ENCODE assay signal across 24 cellular contexts in genomic region chr16:65023802-65024201, GRCh38.
"Had no signal": no experiment of that assay in that cellular context is flagged by ENCODE, and none has a peak within 500 bp of the region (broad histone marks: within the 10 kb centered on the region; RNA-seq: fewer than 3 reads in every experiment).

No MANE protein-coding gene starts in this region.

- H3K27me3 ChIP-seq: cardiac muscle cell, colonic mucosa, dorsolateral prefrontal cortex, esophagus muscularis mucosa, foreskin keratinocyte, heart left ventricle, right atrium auricular region, testis, transverse colon had no signal

- H3K9ac ChIP-seq: parathyroid adenoma had no signal

- ATAC-seq: activated naive CD4-positive, alpha-beta T cell treated with anti-CD3 and anti-CD28 coated beads, Interleukin-2, amount 50 U/mL, for 72 hours; activated T-cell treated with anti-CD3 and anti-CD28 coated beads, Interleukin-2, amount 50 U/mL, for 72 hours; foreskin keratinocyte; heart left ventricle; stimulated activated naive CD8-positive, alpha-beta T cell treated with anti-CD3 and anti-CD28 coated beads, Interleukin-15, Interleukin-2, amounts not matched to agents 100 U/mL and 50 U/mL, for 24 hours had no signal

- H3K9me3 ChIP-seq: colonic mucosa, esophagus muscularis mucosa, heart left ventricle, left ventricle myocardium inferior, right atrium auricular region, testis, transverse colon had no signal

- H3K4me1 ChIP-seq: colonic mucosa, esophagus muscularis mucosa, foreskin keratinocyte, left ventricle myocardium inferior, parathyroid adenoma, right atrium auricular region, testis, transverse colon had no signal

- H3K4me3 Mint-ChIP-seq: activated T-cell treated with anti-CD3 and anti-CD28 coated beads, Interleukin-2, amount 50 U/mL, for 72 hours had no signal

- H3K27ac Mint-ChIP-seq: activated naive CD4-positive, alpha-beta T cell treated with anti-CD3 and anti-CD28 coated beads, Interleukin-2, amount 50 U/mL, for 72 hours; activated T-cell treated with anti-CD3 and anti-CD28 coated beads, Interleukin-2, amount 50 U/mL, for 72 hours had no signal

- H3K4me3 ChIP-seq: cardiac muscle cell, colonic mucosa, dorsolateral prefrontal cortex, esophagus muscularis mucosa, heart left ventricle, left ventricle myocardium inferior, lung, right atrium auricular region, testis, transverse colon had no signal

- H2AFZ ChIP-seq: parathyroid adenoma had no signal

- FAIRE-seq: islet of Langerhans, urothelium cell line had no signal

- DNase-seq: activated CD4-positive, alpha-beta T cell treated with anti-CD3 and anti-CD28 coated beads for 4 hours; activated CD4-positive, alpha-beta T cell treated with anti-CD3 and anti-CD28 coated beads, Interleukin-2, amount 50 U/mL, for 4 hours; activated naive CD4-positive, alpha-beta T cell; activated T-cell treated with anti-CD3 and anti-CD28 coated beads for 4 hours; activated T-cell treated with anti-CD3 and anti-CD28 coated beads, Interleukin-2, amount 50 U/mL, for 72 hours; cerebellar nuclear complex; colonic mucosa; dorsolateral prefrontal cortex; effector memory CD4-positive, alpha-beta T cell; heart left ventricle; left ventricle myocardium inferior; nucleus accumbens; stimulated activated naive CD8-positive, alpha-beta T cell treated with anti-CD3 and anti-CD28 coated beads, Interleukin-15, Interleukin-2, amounts not matched to agents 100 U/mL and 50 U/mL, for 24 hours; testis; transverse colon had no signal

- H3K36me3 ChIP-seq: cardiac muscle cell, colonic mucosa, esophagus muscularis mucosa, heart left ventricle, left ventricle myocardium inferior, right atrium auricular region, transverse colon had no signal

- H3K79me2 ChIP-seq: parathyroid adenoma had no signal

- H3K27ac ChIP-seq: cardiac muscle cell, colonic mucosa, esophagus muscularis mucosa, foreskin keratinocyte, heart left ventricle, left ventricle myocardium inferior, parathyroid adenoma, right atrium auricular region, testis, transverse colon had no signal
